ENCODE assay signal across 31 cellular contexts in the genomic region with DNA sequence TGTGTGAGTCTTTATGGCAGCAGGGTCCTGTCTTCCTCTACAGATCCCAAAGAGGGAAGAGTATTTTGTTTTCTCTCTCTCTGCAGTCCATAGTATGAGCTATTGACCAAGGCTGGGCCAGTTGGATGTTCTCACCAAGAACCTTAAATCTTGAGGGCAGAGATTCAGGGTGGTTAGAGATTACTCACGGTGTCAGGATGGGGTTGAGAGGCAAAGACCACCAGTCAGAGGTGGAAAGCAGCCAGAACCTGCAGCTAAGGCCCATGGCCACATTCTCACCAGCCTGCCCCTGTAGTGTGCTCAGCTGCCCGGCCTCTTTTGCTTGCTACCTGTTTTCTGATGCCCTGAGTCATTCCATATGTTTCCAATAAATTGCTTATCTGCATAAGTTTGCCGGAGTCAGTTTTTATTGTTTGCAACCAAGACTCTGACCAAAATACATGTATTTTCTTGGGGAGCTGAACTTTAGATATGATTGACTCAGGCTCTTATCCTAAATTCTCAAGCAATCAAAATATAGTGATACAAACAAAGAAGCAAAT.
A peak's percentile ranks its signal among the peaks of the same experiment; 100 is the strongest.
DNase-seq lines count a peak whose midpoint lies in the region; ATAC-seq, FAIRE-seq and TF ChIP-seq lines count a peak whose summit lies in the region.
"Had no signal": no experiment of that assay in that cellular context is flagged by ENCODE, and none has a peak within 500 bp of the region (broad histone marks: within the 10 kb centered on the region; RNA-seq: fewer than 3 reads in every experiment).

No MANE protein-coding gene starts in this region.

- H3K27me3 Mint-ChIP-seq in activated CD8-positive, alpha-beta memory T cell treated with anti-CD3 and anti-CD28 coated beads, Interleukin-2, amount 10 ng/mL, durations not matched to agents 7 days and 5 days, result no peaks in the 10 kb centered on the region

- H3K79me2 ChIP-seq in PC-3 (ENCODE audit: low read length) (no peaks in the 10 kb centered on the region), GM12878 (ENCODE audit: control insufficient read depth, insufficient read depth, low read length) (no peaks in the 10 kb centered on the region)

- H4K20me1 ChIP-seq in PC-3 (ENCODE audit: low read length) (no peaks in the 10 kb centered on the region), GM12878 (ENCODE audit: control insufficient read depth, insufficient read depth) (no peaks in the 10 kb centered on the region)

- SMC1A ChIA-PET in GM12878 (lab: Charles Lee; ENCODE audit: uncharacterized antibody, unreplicated experiment), result interaction anchor here (0.9 to 4.8 kb wide), 10 partner anchors 8 to 80 kb away, joined by 3 to 39 read pairs (median 4); no protein-coding TSS in a partner anchor

- TF ChIP-seq CTCF in PC-3 (conservative IDR thresholded peaks at IDR 0.05; ENCODE audit: low read depth, low read length) (no peak), GM12878 (IDR thresholded peaks at IDR 0.05 in 2 of 3, conservative IDR thresholded peaks at IDR 0.05 in 1 of 3; ENCODE audit: control insufficient read depth in 2 of 3, extremely low read depth in 1 of 3, insufficient read depth in 1 of 3, low read depth in 3 of 3, low read length in 3 of 3) (no peak), spleen (IDR thresholded peaks at IDR 0.05 in 8 of 11, conservative IDR thresholded peaks at IDR 0.05 in 3 of 11) (no peak)

- CTCF ChIA-PET in activated CD8-positive, alpha-beta memory T cell treated with anti-CD3 and anti-CD28 coated beads, Interleukin-2, amount 10 ng/mL, durations not matched to agents 7 days and 5 days (lab: Charles Lee), result interaction anchor here (0.6 to 3.0 kb wide), 6 partner anchors 15 to 110 kb away, joined by 3 to 20 read pairs (median 4); no protein-coding TSS in a partner anchor
- CTCF ChIA-PET in PC-3 (lab: Charles Lee), result no interaction called here
- CTCF ChIA-PET in GM12878 (lab: Yijun Ruan, JAX), result interaction anchor here (1.0 to 1.7 kb wide), 3 partner anchors 9 to 90 kb away, joined by 3 to 7 read pairs (median 3); no protein-coding TSS in a partner anchor

- H3K9me3 ChIP-seq in PC-3 (ENCODE audit: low read length) (no peaks in the 10 kb centered on the region), GM12878 (replicated peaks; ENCODE audit: control insufficient read depth, insufficient read depth, low read length) (no peaks in the 10 kb centered on the region), spleen (no peaks in the 10 kb centered on the region)
- H3K9me3 ChIP-seq: Caco-2, lower lobe of right lung, mucosa of descending colon, upper lobe of left lung had no signal

- BruUV-seq in PC-3 (replicated peaks; lab: Mats Ljungman, UMichigan) (no TSS peak), GM12878 (replicated peaks; lab: Mats Ljungman, UMichigan) (no TSS peak)

- H3K27me3 ChIP-seq in PC-3 (ENCODE audit: low read length) (no peaks in the 10 kb centered on the region), GM12878 (replicated peaks in 1 of 2; ENCODE audit: control insufficient read depth in 2 of 2, insufficient read depth in 2 of 2, low read length in 1 of 2) (no peaks in the 10 kb centered on the region), spleen (replicated peaks in 1 of 7) (no peaks in the 10 kb centered on the region)
- H3K27me3 ChIP-seq: cardiac muscle cell, upper lobe of left lung had no signal

- POLR2A ChIA-PET in PC-3 (lab: Charles Lee; ENCODE audit: unreplicated experiment), result no interaction called here
- POLR2A ChIA-PET in GM12878 (lab: Charles Lee), result interaction anchor here (0.5 to 1.4 kb wide), 2 partner anchors 9 to 11 kb away, joined by 3 read pairs; no protein-coding TSS in a partner anchor

- WGBS in GM12878 (ENCODE audit: insufficient coverage, insufficient replicate concordance, low lambda C conversion rate, missing lambda C conversion rate), result 57% methylated on average over 3 of the region's 3 CpGs
- 58 to 78% (median 64%) methylated on average over 3 of the region's 3 CpGs for WGBS in spleen, 5 donors

- no peak for TF ChIP-seq POLR2A in GM12878 (IDR thresholded peaks at IDR 0.05; ENCODE audit: low read depth, low read length)
- TF ChIP-seq POLR2A in spleen (IDR thresholded peaks at IDR 0.05), result no peak

- H3K27ac ChIP-seq in PC-3 (ENCODE audit: low read length), result no peak overlapping the region
- no peak overlapping the region for H3K27ac ChIP-seq in GM12878 (ENCODE audit: control insufficient read depth, insufficient read depth)
- H3K27ac ChIP-seq in spleen, result peak overlapping the region in 5 of 8 donors; percentile 75 to 88 (median 84)
- H3K27ac ChIP-seq: cardiac muscle cell, lower lobe of right lung, SK-N-MC, upper lobe of left lung had no signal

- H3K27ac Mint-ChIP-seq in activated CD8-positive, alpha-beta memory T cell treated with anti-CD3 and anti-CD28 coated beads, Interleukin-2, amount 10 ng/mL, durations not matched to agents 7 days and 5 days, result peak overlapping the region; percentile 92
- H3K27ac Mint-ChIP-seq: activated naive CD4-positive, alpha-beta T cell treated with anti-CD3 and anti-CD28 coated beads for 36 hours; WTC11 had no signal

- H3F3A ChIP-seq in PC-3 (ENCODE audit: low read length, unreplicated experiment), result no peaks in the 10 kb centered on the region

- no peaks in the 10 kb centered on the region for H3K9me2 ChIP-seq in PC-3 (replicated peaks; ENCODE audit: low read length)

- RAD21 ChIA-PET in GM12878 (lab: Charles Lee; ENCODE audit: unreplicated experiment), result interaction anchor here (0.7 to 3.7 kb wide), 8 partner anchors 9 to 66 kb away, joined by 3 to 18 read pairs (median 4); no protein-coding TSS in a partner anchor

- TF ChIP-seq RAD21 in GM12878 (IDR thresholded peaks at IDR 0.05; ENCODE audit: insufficient read depth, low read depth, low read length), result no peak

- no peak overlapping the region for H3K4me2 ChIP-seq in PC-3 (ENCODE audit: low read length)
- H3K4me2 ChIP-seq in GM12878 (ENCODE audit: control insufficient read depth, insufficient read depth), result no peak overlapping the region

- peaks cover 91% of the 10 kb centered on the region for H3K4me1 Mint-ChIP-seq in activated CD8-positive, alpha-beta memory T cell treated with anti-CD3 and anti-CD28 coated beads, Interleukin-2, amount 10 ng/mL, durations not matched to agents 7 days and 5 days

- TF ChIP-seq EP300 in GM12878 (IDR thresholded peaks at IDR 0.05; ENCODE audit: borderline replicate concordance in 1 of 2, control insufficient read depth in 1 of 2, low read depth in 2 of 2, low read length in 2 of 2), result no peak

- H3K9ac ChIP-seq in PC-3 (ENCODE audit: low read length) (no peak overlapping the region), GM12878 (ENCODE audit: control insufficient read depth, insufficient read depth, low read length) (no peak overlapping the region)

- no peak overlapping the region for H2AFZ ChIP-seq in PC-3 (ENCODE audit: low read length)
- no peak overlapping the region for H2AFZ ChIP-seq in GM12878 (ENCODE audit: control insufficient read depth, low read depth, low read length)

- in situ Hi-C loops in GM12878 (cut with MboI), result no loop called here

- H3K4me3 Mint-ChIP-seq in activated CD8-positive, alpha-beta memory T cell treated with anti-CD3 and anti-CD28 coated beads, Interleukin-2, amount 10 ng/mL, durations not matched to agents 7 days and 5 days, result no peak overlapping the region
- H3K4me3 Mint-ChIP-seq: activated naive CD4-positive, alpha-beta T cell treated with anti-CD3 and anti-CD28 coated beads for 36 hours; WTC11 had no signal

- H3K9me3 Mint-ChIP-seq in activated CD8-positive, alpha-beta memory T cell treated with anti-CD3 and anti-CD28 coated beads, Interleukin-2, amount 10 ng/mL, durations not matched to agents 7 days and 5 days (ENCODE audit: low read depth), result no peaks in the 10 kb centered on the region
- H3K9me3 Mint-ChIP-seq: activated naive CD4-positive, alpha-beta T cell treated with anti-CD3 and anti-CD28 coated beads for 36 hours had no signal

- H3K4me1 ChIP-seq in PC-3 (ENCODE audit: insufficient read depth, low read length), result peaks cover 15% of the 10 kb centered on the region
- H3K4me1 ChIP-seq in GM12878 (ENCODE audit: control insufficient read depth, insufficient read depth, low read length), result peaks cover 57% of the 10 kb centered on the region
- peaks cover 13 to 91% (median 61%) of the 10 kb centered on the region in 6 donors for H3K4me1 ChIP-seq in spleen

- DNase-seq in activated CD8-positive, alpha-beta memory T cell treated with anti-CD3 and anti-CD28 coated beads, Interleukin-2, amount 10 ng/mL, durations not matched to agents 7 days and 5 days, result peak; percentile 57
- DNase-seq in activated CD8-positive, alpha-beta memory T cell treated with anti-CD3 and anti-CD28 coated beads, Interleukin-2, amount 50 U/mL, for 48 hours, result no peak
- DNase-seq in PC-3, result peak; percentile 19
- DNase-seq in GM12878 (ENCODE audit: low read depth, low spot score), result no peak
- no peak for DNase-seq in spleen
- DNase-seq in COR-L47 (lab: John Stamatoyannopoulos, UW), result no peak
- no peak for DNase-seq in NCI-H187 (lab: John Stamatoyannopoulos, UW)
- no peak for DNase-seq in NCI-H146 treated with DMSO at 0.1 percent for 48 hours (lab: John Stamatoyannopoulos, UW; ENCODE audit: unreplicated experiment)
- DNase-seq: activated CD4-positive, alpha-beta T cell treated with anti-CD3 and anti-CD28 coated beads, Interleukin-2, amount 50 U/mL, for 48 hours; activated naive CD4-positive, alpha-beta T cell treated with anti-CD3 and anti-CD28 coated beads for 36 hours; activated T-cell treated with anti-CD3 and anti-CD28 coated beads, Interleukin-2, amount 50 U/mL, for 48 hours; aorta; Caco-2; dermis blood vessel endothelial cell; DMS79 treated with DMSO at 0.1 percent for 48 hours; KG1; kidney glomerular epithelial cell; lower lobe of right lung; mucosa of descending colon; MV-4-11; NCI-H1694 treated with DMSO at 0.1 percent for 48 hours; NCI-H526 treated with DMSO at 0.1 percent for 48 hours; stimulated activated CD4-positive, alpha-beta T cell treated with anti-CD3 and anti-CD28 coated beads, Interleukin-15, amount 100 ng/mL, for 24 hours; T1000; upper lobe of left lung had no signal

- H3K4me3 ChIP-seq in PC-3 (ENCODE audit: low read length) (no peak overlapping the region), GM12878 (no peak overlapping the region), spleen (no peak overlapping the region)
- H3K4me3 ChIP-seq: cardiac muscle cell, lower lobe of right lung, mucosa of descending colon, SK-N-MC, upper lobe of left lung had no signal

- H3K36me3 Mint-ChIP-seq in activated CD8-positive, alpha-beta memory T cell treated with anti-CD3 and anti-CD28 coated beads, Interleukin-2, amount 10 ng/mL, durations not matched to agents 7 days and 5 days, result peaks cover 9% of the 10 kb centered on the region
- H3K36me3 Mint-ChIP-seq: WTC11 had no signal

- ATAC-seq in activated CD8-positive, alpha-beta memory T cell treated with anti-CD3 and anti-CD28 coated beads, Interleukin-2, amount 10 ng/mL, durations not matched to agents 7 days and 5 days, result peak; percentile 13
- ATAC-seq in PC-3, result no peak
- 0 out of 3 replicates have a peak, but pooled peaks have one; percentile 1 for ATAC-seq in GM12878
- ATAC-seq: lower lobe of right lung, mucosa of descending colon, sciatic nerve, WTC11 had no signal

- no peaks in the 10 kb centered on the region for H3K36me3 ChIP-seq in PC-3 (ENCODE audit: low read depth, low read length)
- H3K36me3 ChIP-seq in GM12878 (ENCODE audit: control insufficient read depth in 2 of 2, insufficient read depth in 2 of 2, low read length in 1 of 2), result no peaks in the 10 kb centered on the region
- no peaks in the 10 kb centered on the region for H3K36me3 ChIP-seq in spleen
- H3K36me3 ChIP-seq: cardiac muscle cell, lower lobe of right lung, upper lobe of left lung had no signal

- FAIRE-seq in GM12878 (lab: Jason Lieb, UNC), result no peak
- FAIRE-seq: A204.1, H54 had no signal

- intact Hi-C loops in PC-3 (cut with micrococcal nuclease), result no loop called here
- intact Hi-C loops in GM12878 (cut with micrococcal nuclease; ENCODE audit: unreplicated experiment), result no loop called here
- intact Hi-C loops in spleen (cut with DNase I; ENCODE audit: low total_unique reads), result no loop called here

Comparison
In these comparisons a context has a peak if more than half of its experiments do, and no peak if none do; other contexts are left out.
1. DNase-seq: peak in activated CD8-positive, alpha-beta memory T cell treated with anti-CD3 and anti-CD28 coated beads, Interleukin-2, amount 10 ng/mL, durations not matched to agents 7 days and 5 days (single experiment) and PC-3 (single experiment); none in activated CD8-positive, alpha-beta memory T cell treated with anti-CD3 and anti-CD28 coated beads, Interleukin-2, amount 50 U/mL, for 48 hours (single experiment), GM12878 (single experiment), spleen (single experiment), COR-L47 (single experiment), NCI-H187 (0 of 2) and NCI-H146 treated with DMSO at 0.1 percent for 48 hours (single experiment).
2. H3K27ac ChIP-seq: peak in spleen (5 of 8); none in PC-3 (single experiment) and GM12878 (single experiment).